1 cellular context compared by ENCODE assay signal in the genomic region with DNA sequence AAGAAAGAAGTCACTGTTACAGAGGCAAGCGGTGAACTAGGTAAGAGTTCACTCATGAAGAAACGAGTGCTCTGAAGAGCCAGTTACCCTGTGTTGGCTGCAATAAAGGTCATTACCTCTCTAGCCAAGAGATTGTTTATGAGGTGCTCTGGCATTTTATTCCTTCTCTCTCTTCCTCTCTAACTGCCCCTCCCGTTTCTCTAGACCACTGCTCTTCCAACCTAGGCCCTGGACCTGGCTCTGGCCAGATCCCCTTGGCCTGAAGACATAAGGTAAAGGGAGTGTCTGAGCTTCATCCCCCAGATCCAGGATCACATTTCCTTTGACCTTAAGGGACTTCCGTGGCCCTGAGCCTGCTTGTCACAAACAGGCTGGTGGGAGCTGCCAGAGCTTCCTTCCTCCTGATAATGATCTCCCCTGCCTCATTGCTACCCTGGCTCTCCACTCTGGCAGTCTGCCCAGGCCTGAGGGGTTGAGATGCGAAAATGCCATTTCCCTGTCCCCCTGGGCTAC.
A peak's percentile ranks its signal among the peaks of the same experiment; 100 is the strongest.
TF ChIP-seq lines count a peak whose summit lies in the region.

No MANE protein-coding gene starts in this region.

TF ChIP-seq in HepG2, 621 proteins besides CTCF, POLR2A, EP300 and RAD21 (continued from another document and continues in another):
- TF ChIP-seq ATAD3A (CRISPR knock-in tag; IDR thresholded peaks at IDR 0.05) (no peak), ZFP82 (CRISPR knock-in tag; IDR thresholded peaks at IDR 0.05; ENCODE audit: borderline replicate concordance) (no peak), ZNF597 (CRISPR knock-in tag; IDR thresholded peaks at IDR 0.05) (no peak), SAFB2 (CRISPR knock-in tag; IDR thresholded peaks at IDR 0.05; ENCODE audit: borderline replicate concordance, low read depth) (no peak; the same call in 1 of the 2 replicates), ARID5B (CRISPR knock-in tag; IDR thresholded peaks at IDR 0.05) (peak; percentile 81), ZNF660 (CRISPR knock-in tag; IDR thresholded peaks at IDR 0.05; ENCODE audit: borderline replicate concordance, low read depth) (no peak), ZKSCAN5 (CRISPR knock-in tag; IDR thresholded peaks at IDR 0.05) (no peak), STAG1 (CRISPR knock-in tag; IDR thresholded peaks at IDR 0.05) (no peak), TEAD3 (CRISPR knock-in tag; optimal IDR thresholded peaks at IDR 0.05; ENCODE audit: borderline replicate concordance) (no peak), MED1 (CRISPR knock-in tag; IDR thresholded peaks at IDR 0.05) (peak; percentile 84), MEIS1 (CRISPR knock-in tag; IDR thresholded peaks at IDR 0.05; ENCODE audit: borderline replicate concordance) (no peak), KLF9 (CRISPR knock-in tag; IDR thresholded peaks at IDR 0.05; ENCODE audit: low read depth) (0 out of 2 replicates have a peak, but pooled peaks have one; percentile 15), ZNF234 (CRISPR knock-in tag; conservative IDR thresholded peaks at IDR 0.05) (no peak), ZNF431 (CRISPR knock-in tag; IDR thresholded peaks at IDR 0.05; ENCODE audit: borderline replicate concordance, low read depth) (no peak), RBAK (CRISPR knock-in tag; IDR thresholded peaks at IDR 0.05) (no peak), ZNF550 (CRISPR knock-in tag; IDR thresholded peaks at IDR 0.05; ENCODE audit: borderline replicate concordance) (no peak), ZNF232 (CRISPR knock-in tag; IDR thresholded peaks at IDR 0.05; ENCODE audit: borderline replicate concordance) (no peak), ZNF333 (CRISPR knock-in tag; IDR thresholded peaks at IDR 0.05; ENCODE audit: borderline replicate concordance) (no peak; the same call in 1 of the 2 replicates), KLF6 (CRISPR knock-in tag; IDR thresholded peaks at IDR 0.05) (no peak), CENPBD1 (CRISPR knock-in tag; IDR thresholded peaks at IDR 0.05; ENCODE audit: borderline replicate concordance, low read depth) (no peak), ZNF510 (CRISPR knock-in tag; IDR thresholded peaks at IDR 0.05; ENCODE audit: low read depth) (no peak), ZNF124 (CRISPR knock-in tag; IDR thresholded peaks at IDR 0.05) (0 out of 2 replicates have a peak, but pooled peaks have one; percentile 55), ZNF282 (IDR thresholded peaks at IDR 0.05; ENCODE audit: partially characterized antibody) (no peak), PBX2 (CRISPR knock-in tag; IDR thresholded peaks at IDR 0.05) (no peak), NFRKB (IDR thresholded peaks at IDR 0.05) (no peak), KAT8 (CRISPR knock-in tag; IDR thresholded peaks at IDR 0.05) (no peak; the same call in 1 of the 2 replicates), TAF1 (CRISPR knock-in tag; IDR thresholded peaks at IDR 0.05) (no peak), MLLT10 (CRISPR knock-in tag; IDR thresholded peaks at IDR 0.05) (no peak), TFAP4 (IDR thresholded peaks at IDR 0.05; ENCODE audit: borderline replicate concordance, low read depth) (no peak), PRMT3 (CRISPR knock-in tag; IDR thresholded peaks at IDR 0.05; ENCODE audit: borderline replicate concordance, low read depth) (no peak), RBFOX2 (IDR thresholded peaks at IDR 0.05; ENCODE audit: low read depth, low read length) (no peak), BRD4 (CRISPR knock-in tag; IDR thresholded peaks at IDR 0.05) (no peak; the same call in 1 of the 2 replicates), ZNF780A (CRISPR knock-in tag; IDR thresholded peaks at IDR 0.05) (no peak), EZH2 (conservative IDR thresholded peaks at IDR 0.05; ENCODE audit: low read depth, low read length) (no peak), TBX2 (CRISPR knock-in tag; IDR thresholded peaks at IDR 0.05; ENCODE audit: borderline replicate concordance) (0 out of 2 replicates have a peak, but pooled peaks have one; percentile 34), PLSCR1 (CRISPR knock-in tag; IDR thresholded peaks at IDR 0.05; ENCODE audit: borderline replicate concordance) (no peak), HOXA9 (CRISPR knock-in tag; IDR thresholded peaks at IDR 0.05; ENCODE audit: borderline replicate concordance) (no peak), HOXA5 (CRISPR knock-in tag; IDR thresholded peaks at IDR 0.05) (no peak), SP140L (CRISPR knock-in tag; IDR thresholded peaks at IDR 0.05; ENCODE audit: borderline replicate concordance) (no peak), FOXO1 (CRISPR knock-in tag; IDR thresholded peaks at IDR 0.05) (no peak), SOX13 (IDR thresholded peaks at IDR 0.05) (no peak), SOX13 (CRISPR knock-in tag; conservative IDR thresholded peaks at IDR 0.05 in 1 of 2, IDR thresholded peaks at IDR 0.05 in 1 of 2) (peak in 1 of 2 experiments; percentile 47; a peak in 1 of 4 replicates), LRRFIP1 (CRISPR knock-in tag; conservative IDR thresholded peaks at IDR 0.05) (no peak), CREB1 (IDR thresholded peaks at IDR 0.05) (no peak), CREB1 (CRISPR knock-in tag; IDR thresholded peaks at IDR 0.05) (peak; percentile 57; the same call in 1 of the 2 replicates)
- TF ChIP-seq, protein P1, sequence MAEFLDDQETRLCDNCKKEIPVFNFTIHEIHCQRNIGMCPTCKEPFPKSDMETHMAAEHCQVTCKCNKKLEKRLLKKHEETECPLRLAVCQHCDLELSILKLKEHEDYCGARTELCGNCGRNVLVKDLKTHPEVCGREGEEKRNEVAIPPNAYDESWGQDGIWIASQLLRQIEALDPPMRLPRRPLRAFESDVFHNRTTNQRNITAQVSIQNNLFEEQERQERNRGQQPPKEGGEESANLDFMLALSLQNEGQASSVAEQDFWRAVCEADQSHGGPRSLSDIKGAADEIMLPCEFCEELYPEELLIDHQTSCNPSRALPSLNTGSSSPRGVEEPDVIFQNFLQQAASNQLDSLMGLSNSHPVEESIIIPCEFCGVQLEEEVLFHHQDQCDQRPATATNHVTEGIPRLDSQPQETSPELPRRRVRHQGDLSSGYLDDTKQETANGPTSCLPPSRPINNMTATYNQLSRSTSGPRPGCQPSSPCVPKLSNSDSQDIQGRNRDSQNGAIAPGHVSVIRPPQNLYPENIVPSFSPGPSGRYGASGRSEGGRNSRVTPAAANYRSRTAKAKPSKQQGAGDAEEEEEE (CRISPR knock-in tag; IDR thresholded peaks at IDR 0.05; ENCODE audit: borderline replicate concordance) = peak; percentile 91; the same call in 1 of the 2 replicates
- TF ChIP-seq, protein P2, sequence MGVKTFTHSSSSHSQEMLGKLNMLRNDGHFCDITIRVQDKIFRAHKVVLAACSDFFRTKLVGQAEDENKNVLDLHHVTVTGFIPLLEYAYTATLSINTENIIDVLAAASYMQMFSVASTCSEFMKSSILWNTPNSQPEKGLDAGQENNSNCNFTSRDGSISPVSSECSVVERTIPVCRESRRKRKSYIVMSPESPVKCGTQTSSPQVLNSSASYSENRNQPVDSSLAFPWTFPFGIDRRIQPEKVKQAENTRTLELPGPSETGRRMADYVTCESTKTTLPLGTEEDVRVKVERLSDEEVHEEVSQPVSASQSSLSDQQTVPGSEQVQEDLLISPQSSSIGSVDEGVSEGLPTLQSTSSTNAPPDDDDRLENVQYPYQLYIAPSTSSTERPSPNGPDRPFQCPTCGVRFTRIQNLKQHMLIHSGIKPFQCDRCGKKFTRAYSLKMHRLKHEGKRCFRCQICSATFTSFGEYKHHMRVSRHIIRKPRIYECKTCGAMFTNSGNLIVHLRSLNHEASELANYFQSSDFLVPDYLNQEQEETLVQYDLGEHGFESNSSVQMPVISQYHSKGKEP (CRISPR knock-in tag; IDR thresholded peaks at IDR 0.05) = no peak
- TF ChIP-seq, protein P3, sequence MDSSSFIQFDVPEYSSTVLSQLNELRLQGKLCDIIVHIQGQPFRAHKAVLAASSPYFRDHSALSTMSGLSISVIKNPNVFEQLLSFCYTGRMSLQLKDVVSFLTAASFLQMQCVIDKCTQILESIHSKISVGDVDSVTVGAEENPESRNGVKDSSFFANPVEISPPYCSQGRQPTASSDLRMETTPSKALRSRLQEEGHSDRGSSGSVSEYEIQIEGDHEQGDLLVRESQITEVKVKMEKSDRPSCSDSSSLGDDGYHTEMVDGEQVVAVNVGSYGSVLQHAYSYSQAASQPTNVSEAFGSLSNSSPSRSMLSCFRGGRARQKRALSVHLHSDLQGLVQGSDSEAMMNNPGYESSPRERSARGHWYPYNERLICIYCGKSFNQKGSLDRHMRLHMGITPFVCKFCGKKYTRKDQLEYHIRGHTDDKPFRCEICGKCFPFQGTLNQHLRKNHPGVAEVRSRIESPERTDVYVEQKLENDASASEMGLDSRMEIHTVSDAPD (CRISPR knock-in tag; IDR thresholded peaks at IDR 0.05) = no peak
